8 cellular contexts compared by ENCODE assay signal in the genomic region with DNA sequence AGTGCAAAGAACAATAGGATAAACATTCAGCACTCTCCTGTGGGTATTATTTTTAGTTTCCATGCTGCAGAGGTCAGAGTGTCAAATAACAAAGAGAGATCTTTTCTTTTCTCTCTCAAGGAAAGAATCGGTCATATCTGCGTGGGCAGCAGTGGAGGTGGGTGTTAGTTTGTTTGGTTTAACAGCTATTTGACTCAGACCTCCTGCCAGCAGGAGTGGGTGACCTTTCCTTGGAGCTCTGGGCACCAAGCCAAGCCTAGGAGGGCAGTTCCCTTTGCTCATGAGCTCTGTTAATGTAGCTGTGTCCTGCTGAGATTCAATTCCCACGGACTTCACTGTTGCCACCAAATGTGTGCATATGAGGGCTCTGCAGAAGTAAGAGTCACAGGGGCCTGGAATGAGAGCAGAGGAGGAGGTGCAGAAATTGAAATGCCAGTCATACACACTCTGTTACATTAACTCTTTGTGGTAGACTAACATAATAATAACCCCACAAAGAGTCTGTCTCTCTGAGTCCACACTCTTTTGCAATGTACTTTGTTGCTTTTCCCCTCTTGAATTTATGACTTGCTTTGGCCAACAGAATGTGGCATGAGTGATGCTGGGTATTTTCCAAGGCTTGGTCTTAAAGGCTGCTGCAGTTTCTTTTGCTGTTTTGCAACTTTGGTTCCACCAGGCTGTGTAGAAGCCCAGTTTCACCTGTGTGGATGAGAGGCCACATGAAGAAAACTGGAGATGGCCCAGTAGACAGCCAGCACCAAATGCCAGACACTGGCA.
DNase-seq lines count a peak whose midpoint lies in the region; ATAC-seq and TF ChIP-seq lines count a peak whose summit lies in the region.

No MANE protein-coding gene starts in this region.

- no CpG with 5 or more reads among the region's 3 CpGs for WGBS in IMR-90 (ENCODE audit: extremely low coverage in 2 of 2, insufficient read length in 1 of 2), 2 experiments
- 24% methylated on average over 3 of the region's 3 CpGs for WGBS in right cardiac atrium

- H3K9me3 ChIP-seq in IMR-90 (ENCODE audit: control insufficient read depth, insufficient read depth, low read length): 0 out of 2 replicates have a peak, but pooled peaks cover 2% of the 10 kb centered on the region
- H3K9me3 ChIP-seq in right cardiac atrium (ENCODE audit: control insufficient read depth, low read length): no peaks in the 10 kb centered on the region

- H2BK5ac ChIP-seq in IMR-90 (ENCODE audit: low read depth, low read length, poor library complexity, severe bottlenecking): no peak overlapping the region

- no peak overlapping the region for H2AK9ac ChIP-seq in IMR-90 (replicated peaks; ENCODE audit: low read depth, low read length, poor library complexity)

- dilution Hi-C loops in IMR-90 (cut with HindIII; ENCODE audit: low sequenced_read_pairs, unreplicated experiment): no loop called here

- no peak overlapping the region for H2AFZ ChIP-seq in IMR-90 (replicated peaks; ENCODE audit: low read length, poor library complexity)

- peaks cover 19% of the 10 kb centered on the region for H3K36me3 ChIP-seq in IMR-90 (ENCODE audit: control insufficient read depth, insufficient read depth, low read length)

- H3K14ac ChIP-seq in IMR-90 (replicated peaks; ENCODE audit: low read depth, low read length): no peak overlapping the region

- peak; percentile 78 for ATAC-seq in IMR-90 (ENCODE audit: low read depth)
- ATAC-seq in right cardiac atrium: peak; percentile 64 to 83
- no peak for ATAC-seq in GM21723 (IDR thresholded peaks at IDR 0.05; ENCODE audit: unreplicated experiment)

- peak; percentile 82 for DNase-seq in ACHN
- peak; percentile 91 for DNase-seq in IMR-90
- peak; percentile 10 to 12 for DNase-seq in activated CD8-positive, alpha-beta memory T cell treated with anti-CD3 and anti-CD28 coated beads for 4 hours (ENCODE audit: low read depth in 2 of 2)
- DNase-seq in right cardiac atrium: peak; percentile 69 to 85 (median 81)
- peak; percentile 11 to 30 for DNase-seq in stimulated activated CD8-positive, alpha-beta memory T cell treated with anti-CD3 and anti-CD28 coated beads, Interleukin-15, amount 100 ng/mL, for 4 hours (ENCODE audit: low read depth in 2 of 2)
- DNase-seq in RPMI8226: no peak
- DNase-seq in hippocampal formation (lab: John Stamatoyannopoulos, UW): no peak

- no peak overlapping the region for H3K23ac ChIP-seq in IMR-90 (ENCODE audit: low read depth, low read length)

- POLR2A ChIA-PET in IMR-90 (lab: Charles Lee; ENCODE audit: unreplicated experiment): no interaction called here

- H3K4me3 ChIP-seq in IMR-90 (ENCODE audit: insufficient read depth, low read depth, low read length): no peak overlapping the region
- no peak overlapping the region for H3K4me3 ChIP-seq in right cardiac atrium (ENCODE audit: low read length)

- no peak overlapping the region for H3K27ac ChIP-seq in IMR-90 (ENCODE audit: insufficient read depth, low read length)
- H3K27ac ChIP-seq in right cardiac atrium (ENCODE audit: low read length): no peak overlapping the region

- H3K79me1 ChIP-seq in IMR-90 (ENCODE audit: low read depth in 1 of 2, low read length in 2 of 2): no peaks in the 10 kb centered on the region

- H3K18ac ChIP-seq in IMR-90 (ENCODE audit: low read depth, low read length): no peak overlapping the region

- TF ChIP-seq CTCF in IMR-90 (conservative IDR thresholded peaks at IDR 0.05; ENCODE audit: low read depth, low read length): no peak

- H3K27me3 ChIP-seq in IMR-90 (ENCODE audit: control insufficient read depth, insufficient read depth, low read length) (no peaks in the 10 kb centered on the region), right cardiac atrium (ENCODE audit: control insufficient read depth, insufficient read depth) (no peaks in the 10 kb centered on the region)

- no TSS peak for BruUV-seq in IMR-90 (replicated peaks; lab: Mats Ljungman, UMichigan)

- no peak overlapping the region for H3K56ac ChIP-seq in IMR-90 (ENCODE audit: extremely low read depth, insufficient read depth, low read length)

- H4K5ac ChIP-seq in IMR-90 (ENCODE audit: low read depth, low read length): no peak overlapping the region

- no peak overlapping the region for H4K8ac ChIP-seq in IMR-90 (ENCODE audit: low read depth in 2 of 2, low read length in 2 of 2)

- no peak overlapping the region for H2AK5ac ChIP-seq in IMR-90 (ENCODE audit: low read depth, low read length)

- no peak overlapping the region for H2BK120ac ChIP-seq in IMR-90 (ENCODE audit: low read depth, low read length)

- intact Hi-C loops in IMR-90 (cut with micrococcal nuclease) (no loop called here), right cardiac atrium (cut with DNase I) (loop anchor here in 3 of 4 donors (5.0 to 10.0 kb wide), 3 partner anchors 44 to 206 kb away; no protein-coding TSS in a partner anchor)

- 0 out of 2 replicates have a peak, but pooled peaks have one; percentile 12 for TF ChIP-seq RAD21 in IMR-90 (IDR thresholded peaks at IDR 0.05; ENCODE audit: low read length)

- H3K4me1 ChIP-seq in IMR-90 (ENCODE audit: control insufficient read depth, insufficient read depth, low read length) (0 out of 2 replicates have a peak, but pooled peaks cover 5% of the 10 kb centered on the region), right cardiac atrium (ENCODE audit: control insufficient read depth, insufficient read depth, low read length) (peaks cover 5% of the 10 kb centered on the region)

- H3K9ac ChIP-seq in IMR-90 (ENCODE audit: low read depth, low read length): no peak overlapping the region

- H3K4me2 ChIP-seq in IMR-90 (ENCODE audit: low read depth, low read length): no peak overlapping the region

- in situ Hi-C loops in ACHN (cut with HindIII; ENCODE audit: low pct_ligation_motif_present, low pct_unique_long_range_greater_than_20kb, low sequenced_read_pairs): no loop called here
- in situ Hi-C loops in IMR-90 (cut with MboI; ENCODE audit: low sequenced_read_pairs): no loop called here

- CTCF ChIA-PET in IMR-90 (lab: Yijun Ruan, JAX): no interaction called here

- peaks cover 6% of the 10 kb centered on the region; the same call in 1 of the 2 replicates for H3K9me1 ChIP-seq in IMR-90 (ENCODE audit: insufficient read depth, low read length)

- TF ChIP-seq POLR2A in IMR-90 (IDR thresholded peaks at IDR 0.05; ENCODE audit: low read depth, low read length): no peak

- no peak overlapping the region for H2BK15ac ChIP-seq in IMR-90 (ENCODE audit: low read depth, low read length)

- H4K20me1 ChIP-seq in IMR-90 (ENCODE audit: insufficient read depth, low read length): peaks cover 16% of the 10 kb centered on the region

- H3K4ac ChIP-seq in IMR-90 (ENCODE audit: low read depth, low read length): no peak overlapping the region

- H2BK20ac ChIP-seq in IMR-90 (ENCODE audit: low read depth, low read length): no peak overlapping the region

- H4K91ac ChIP-seq in IMR-90 (ENCODE audit: insufficient read depth, low read depth, low read length): no peak overlapping the region

TF ChIP-seq in IMR-90, 13 proteins besides CTCF, POLR2A, EP300 and RAD21:
- TF ChIP-seq FOS (IDR thresholded peaks at IDR 0.05; ENCODE audit: low read depth, low read length): peak; percentile 32; the same call in 1 of the 2 replicates
- peak; percentile 51 for TF ChIP-seq BHLHE40 (IDR thresholded peaks at IDR 0.05; ENCODE audit: low read depth, low read length)
- no peak for TF ChIP-seq MAZ (IDR thresholded peaks at IDR 0.05; ENCODE audit: borderline replicate concordance, low read depth, low read length)
- no peak for TF ChIP-seq MXI1 (IDR thresholded peaks at IDR 0.05; ENCODE audit: borderline replicate concordance, low read depth, low read length)
- TF ChIP-seq RCOR1 (IDR thresholded peaks at IDR 0.05; ENCODE audit: insufficient replicate concordance, low read length): peak; percentile 68

Comparison
In these comparisons a context has a peak if more than half of its experiments do, and no peak if none do; other contexts are left out.
1. DNase-seq: peak in ACHN (single experiment), IMR-90 (single experiment), activated CD8-positive, alpha-beta memory T cell treated with anti-CD3 and anti-CD28 coated beads for 4 hours (2 of 2), right cardiac atrium (3 of 3) and stimulated activated CD8-positive, alpha-beta memory T cell treated with anti-CD3 and anti-CD28 coated beads, Interleukin-15, amount 100 ng/mL, for 4 hours (2 of 2); none in RPMI8226 (single experiment) and hippocampal formation (0 of 2).